18 cellular contexts compared by ENCODE assay signal in genomic region chr10:127048630-127049029, GRCh38.
A peak's percentile ranks its signal among the peaks of the same experiment; 100 is the strongest.
DNase-seq lines count a peak whose midpoint lies in the region; TF ChIP-seq lines count a peak whose summit lies in the region.
"Had no signal": no experiment of that assay in that cellular context is flagged by ENCODE, and none has a peak within 500 bp of the region (broad histone marks: within the 10 kb centered on the region; RNA-seq: fewer than 3 reads in every experiment).

No MANE protein-coding gene starts in this region.

- H3K4me1 ChIP-seq in mesenchymal stem cell (ENCODE audit: control insufficient read depth, insufficient read depth, low read depth, low read length) = peaks cover 3% of the 10 kb centered on the region
- H3K4me1 ChIP-seq: BE2C had no signal

- no peak overlapping the region for H2BK5ac ChIP-seq in mesenchymal stem cell (ENCODE audit: low read depth, low read length, poor library complexity, severe bottlenecking)

- H2BK120ac ChIP-seq in mesenchymal stem cell (ENCODE audit: low read depth, low read length) = no peak overlapping the region

- H3K9ac ChIP-seq in mesenchymal stem cell (ENCODE audit: low read length) = no peak overlapping the region
- H3K9ac ChIP-seq: KMS-11 had no signal

- H3K36me3 ChIP-seq in mesenchymal stem cell (ENCODE audit: control insufficient read depth in 1 of 2, insufficient read depth in 2 of 2, low read depth in 1 of 2, low read length in 2 of 2) = peaks cover 25 to 50% of the 10 kb centered on the region in 2 experiments
- H3K36me3 ChIP-seq: BE2C had no signal

- H2AK5ac ChIP-seq in mesenchymal stem cell (ENCODE audit: low read length, severe bottlenecking) = no peak overlapping the region

- H4K91ac ChIP-seq in mesenchymal stem cell (ENCODE audit: low read length) = no peak overlapping the region

- H3K14ac ChIP-seq in mesenchymal stem cell (ENCODE audit: low read length in 2 of 2) = no peak overlapping the region

- no peak overlapping the region for H3K4me2 ChIP-seq in mesenchymal stem cell (ENCODE audit: low read length, poor library complexity, severe bottlenecking)
- H3K4me2 ChIP-seq: KMS-11 had no signal

- H4K8ac ChIP-seq in mesenchymal stem cell (ENCODE audit: low read length) = no peak overlapping the region

- H3K79me1 ChIP-seq in mesenchymal stem cell (replicated peaks; ENCODE audit: low read length, poor library complexity, severe bottlenecking) = peaks cover 12% of the 10 kb centered on the region

- no peaks in the 10 kb centered on the region for H3K9me3 ChIP-seq in mesenchymal stem cell (ENCODE audit: control insufficient read depth, low read length)
- H3K9me3 ChIP-seq: BE2C had no signal

- H3K4ac ChIP-seq in mesenchymal stem cell (ENCODE audit: low read depth in 1 of 2, low read length in 2 of 2) = no peak overlapping the region

- 95% methylated on average over 5 of the region's 6 CpGs for WGBS in mesenchymal stem cell

- H3K27me3 ChIP-seq in mesenchymal stem cell (ENCODE audit: control insufficient read depth in 1 of 2, insufficient read depth in 1 of 2, low read length in 2 of 2) = no peaks in the 10 kb centered on the region
- H3K27me3 ChIP-seq: BE2C had no signal

- no peak overlapping the region for H2BK12ac ChIP-seq in mesenchymal stem cell (ENCODE audit: low read length in 2 of 2)

- no peak overlapping the region for H3K23ac ChIP-seq in mesenchymal stem cell (ENCODE audit: low read length in 2 of 2)

- H3K4me3 ChIP-seq in mesenchymal stem cell (ENCODE audit: insufficient read depth in 1 of 2, low read depth in 1 of 2, low read length in 2 of 2) = no peak overlapping the region

- H2BK15ac ChIP-seq in mesenchymal stem cell (ENCODE audit: low read depth, poor library complexity, severe bottlenecking) = no peak overlapping the region

- no peak overlapping the region for H3K18ac ChIP-seq in mesenchymal stem cell (ENCODE audit: low read depth in 1 of 2, low read length in 2 of 2)

- no peak for TF ChIP-seq CTCF in VCaP (conservative IDR thresholded peaks at IDR 0.05)

- peak; percentile 69 for DNase-seq in DMS53 (lab: John Stamatoyannopoulos, UW)
- peak; percentile 71 for DNase-seq in NCI-H146 (lab: John Stamatoyannopoulos, UW)
- peak; percentile 42 for DNase-seq in NCI-H748 treated with DMSO at 0.1 percent for 48 hours (lab: John Stamatoyannopoulos, UW)
- DNase-seq in glomerular visceral epithelial cell (ENCODE audit: extremely low spot score) = no peak
- no peak for DNase-seq in germinal center (ENCODE audit: low spot score)
- no peak for DNase-seq in mesenchymal stem cell
- DNase-seq in NCI-H2171 treated with DMSO at 0.1 percent for 48 hours (lab: John Stamatoyannopoulos, UW) = no peak
- DNase-seq: BE2C, COR-L47, GDM1, IMR-90, NCI-H1930, NCI-H345, NCI-H82, Right ventricle myocardium superior, SW 1271 had no signal

- 0 out of 2 replicates have a peak overlapping the region, but pooled peaks have one; percentile 5 for H3K27ac ChIP-seq in VCaP
- no peak overlapping the region for H3K27ac ChIP-seq in mesenchymal stem cell (ENCODE audit: low read length, poor library complexity, severe bottlenecking)
- H3K27ac ChIP-seq: KMS-11 had no signal

- no peak overlapping the region for H2AFZ ChIP-seq in mesenchymal stem cell (ENCODE audit: low read depth, low read length)

Comparison
In these comparisons a context has a peak if more than half of its experiments do, and no peak if none do; other contexts are left out.
1. DNase-seq: peak in DMS53 (single experiment), NCI-H146 (single experiment) and NCI-H748 treated with DMSO at 0.1 percent for 48 hours (single experiment); none in glomerular visceral epithelial cell (single experiment), germinal center (single experiment), mesenchymal stem cell (single experiment) and NCI-H2171 treated with DMSO at 0.1 percent for 48 hours (single experiment).